30 cellular contexts compared by ENCODE assay signal in the genomic region with DNA sequence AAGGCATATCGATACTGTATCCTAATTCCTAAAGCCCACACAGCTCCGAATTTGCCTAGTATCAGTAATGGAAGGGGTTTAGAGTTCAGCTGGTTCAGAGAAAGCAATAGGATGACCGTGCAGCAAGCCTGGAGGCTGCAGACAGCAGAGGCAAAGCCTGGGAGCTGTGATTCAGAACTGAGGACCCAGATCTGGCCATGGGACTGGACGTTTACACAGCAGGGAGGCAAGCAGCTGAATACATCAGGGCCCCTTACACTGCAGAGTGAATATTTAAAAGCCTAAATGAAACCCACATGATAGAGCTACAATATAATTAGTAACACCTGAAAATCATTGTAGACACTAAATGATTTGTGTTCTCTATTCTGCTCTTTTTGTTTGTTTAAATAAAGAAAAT. TPM values are rescaled to one million over a fixed set of nuclear protein-coding genes. Genes with fewer than 3 reads are reported as not detected.
DNase-seq lines count a peak whose midpoint lies in the region; ATAC-seq, FAIRE-seq and TF ChIP-seq lines count a peak whose summit lies in the region.
"Had no signal": no experiment of that assay in that cellular context is flagged by ENCODE, and none has a peak within 500 bp of the region (broad histone marks: within the 10 kb centered on the region; RNA-seq: fewer than 3 reads in every experiment).

No MANE protein-coding gene starts in this region.

- no peak for TF ChIP-seq POLR2A in H54 (IDR thresholded peaks at IDR 0.05; ENCODE audit: low read depth, low read length)

- FAIRE-seq in H54 (lab: Jason Lieb, UNC) = peak; percentile 64
- FAIRE-seq: GM19239 had no signal

- no peaks in the 10 kb centered on the region for H3K36me3 ChIP-seq in neural progenitor cell
- H3K36me3 ChIP-seq in aorta (ENCODE audit: control insufficient read depth in 1 of 2, insufficient read depth in 2 of 2, low read length in 1 of 2) = no peaks in the 10 kb centered on the region
- H3K36me3 ChIP-seq in CD8-positive, alpha-beta T cell (ENCODE audit: insufficient read depth, low read length) = no peaks in the 10 kb centered on the region
- H3K36me3 ChIP-seq: ovary, thoracic aorta had no signal

- H3K4me1 ChIP-seq in neural progenitor cell (no peaks in the 10 kb centered on the region), aorta (ENCODE audit: control insufficient read depth in 1 of 2, insufficient read depth in 2 of 2, low read length in 2 of 2) (no peaks in the 10 kb centered on the region)
- no peaks in the 10 kb centered on the region for H3K4me1 ChIP-seq in CD8-positive, alpha-beta T cell (ENCODE audit: insufficient read depth, low read length)

- H3K36me3 Mint-ChIP-seq in neural progenitor cell = peaks cover 12% of the 10 kb centered on the region
- H3K36me3 Mint-ChIP-seq in CD8-positive, alpha-beta T cell = no peaks in the 10 kb centered on the region
- H3K36me3 Mint-ChIP-seq: activated naive CD8-positive, alpha-beta T cell treated with anti-CD3 and anti-CD28 coated beads, Interleukin-2, amount 10 ng/mL, durations not matched to agents 7 days and 5 days; T-cell had no signal

- H3K4me3 Mint-ChIP-seq in neural progenitor cell = no peak overlapping the region
- no peak overlapping the region for H3K4me3 Mint-ChIP-seq in CD8-positive, alpha-beta T cell
- H3K4me3 Mint-ChIP-seq: activated CD4-positive, alpha-beta T cell treated with anti-CD3 and anti-CD28 coated beads, Interleukin-2, amount 10 ng/mL, durations not matched to agents 24 days and 14 days; activated naive CD8-positive, alpha-beta T cell treated with anti-CD3 and anti-CD28 coated beads, Interleukin-2, amount 10 ng/mL, durations not matched to agents 7 days and 5 days; nephron progenitor cell; T-cell had no signal

- H3K9ac ChIP-seq in neural progenitor cell = no peak overlapping the region

- no peaks in the 10 kb centered on the region for H3K9me3 Mint-ChIP-seq in neural progenitor cell
- H3K9me3 Mint-ChIP-seq in CD8-positive, alpha-beta T cell = peaks cover 2% of the 10 kb centered on the region
- H3K9me3 Mint-ChIP-seq: activated CD4-positive, alpha-beta T cell treated with anti-CD3 and anti-CD28 coated beads, Interleukin-2, amount 10 ng/mL, durations not matched to agents 24 days and 14 days; activated naive CD8-positive, alpha-beta T cell treated with anti-CD3 and anti-CD28 coated beads, Interleukin-2, amount 10 ng/mL, durations not matched to agents 7 days and 5 days; nephron progenitor cell; T-cell had no signal

- H3K27ac ChIP-seq in neural progenitor cell (no peak overlapping the region), aorta (ENCODE audit: low read depth in 1 of 2, low read length in 2 of 2) (no peak overlapping the region)
- H3K27ac ChIP-seq in CD8-positive, alpha-beta T cell (ENCODE audit: low read depth, low read length) = no peak overlapping the region
- H3K27ac ChIP-seq: HL-60, ovary, thoracic aorta had no signal

- no peak for TF ChIP-seq CTCF in choroid plexus epithelial cell (conservative IDR thresholded peaks at IDR 0.05; ENCODE audit: low read depth, low read length)
- TF ChIP-seq CTCF in neural progenitor cell (IDR thresholded peaks at IDR 0.05) = no peak
- no peak for TF ChIP-seq CTCF in GM13976 (IDR thresholded peaks at IDR 0.05; ENCODE audit: borderline replicate concordance, control extremely low read depth, extremely low read depth, insufficient read depth, missing control alignments)
- TF ChIP-seq CTCF in CD8-positive, alpha-beta T cell (IDR thresholded peaks at IDR 0.05) = no peak

- DNase-seq in H54 (ENCODE audit: insufficient read length, low spot score) (peak; percentile 32), NCI-H2081 treated with DMSO at 0.1 percent for 48 hours (lab: John Stamatoyannopoulos, UW) (peak; percentile 58), choroid plexus epithelial cell (ENCODE audit: low read depth) (peak; percentile 75), neural progenitor cell (ENCODE audit: low spot score) (no peak), aorta (no peak), GM13976 (ENCODE audit: low spot score) (no peak)
- no peak for DNase-seq in CD8-positive, alpha-beta T cell
- DNase-seq: activated CD4-positive, alpha-beta T cell treated with anti-CD3 and anti-CD28 coated beads, Interleukin-2, amount 10 ng/mL, durations not matched to agents 24 days and 14 days; activated gamma-delta T cell; activated naive CD8-positive, alpha-beta T cell treated with anti-CD3 and anti-CD28 coated beads, Interleukin-2, amount 10 ng/mL, durations not matched to agents 7 days and 5 days; C1 segment of cervical spinal cord; Caco-2; DMS79; H7; hypothalamus; left cardiac atrium; NCI-H1694 treated with DMSO at 0.1 percent for 48 hours; NCI-H2171 treated with DMSO at 0.1 percent for 48 hours; NCI-H510A; nephron progenitor cell; OCI-M1; ovary; stimulated activated naive CD4-positive, alpha-beta T cell treated with Interleukin-2 at 50 U/mL for 16 hours; T-cell had no signal

- in situ Hi-C loops in GM13976 (cut with MboI; ENCODE audit: low sequenced_read_pairs, unreplicated experiment) = no loop called here

- 78 to 80% methylated on average over 4 of the region's 4 CpGs for WGBS in aorta, 2 donors

- CTCF ChIA-PET in CD8-positive, alpha-beta T cell (lab: Charles Lee) = no interaction called here

- ATAC-seq in aorta (ENCODE audit: low FRiP score) (no peak), GM19328 (IDR thresholded peaks at IDR 0.05; ENCODE audit: unreplicated experiment) (no peak)
- ATAC-seq in CD8-positive, alpha-beta T cell = no peak
- ATAC-seq: left cardiac atrium, T-cell had no signal

- no peak overlapping the region for H3K4me3 ChIP-seq in choroid plexus epithelial cell (ENCODE audit: low read depth, low read length)
- no peak overlapping the region for H3K4me3 ChIP-seq in neural progenitor cell
- H3K4me3 ChIP-seq in aorta (ENCODE audit: low read length in 2 of 2) = no peak overlapping the region
- no peak overlapping the region for H3K4me3 ChIP-seq in CD8-positive, alpha-beta T cell (ENCODE audit: low read depth, low read length)
- H3K4me3 ChIP-seq: ovary, thoracic aorta had no signal

- H2AFZ ChIP-seq in neural progenitor cell (replicated peaks) = no peak overlapping the region

- no peaks in the 10 kb centered on the region for H4K20me1 ChIP-seq in neural progenitor cell (ENCODE audit: low read depth)

- no peaks in the 10 kb centered on the region for H3K79me2 ChIP-seq in neural progenitor cell (ENCODE audit: low read depth)

- H3K27me3 Mint-ChIP-seq in neural progenitor cell (ENCODE audit: insufficient read depth, low read depth) = peaks cover 2% of the 10 kb centered on the region
- peaks cover 10% of the 10 kb centered on the region for H3K27me3 Mint-ChIP-seq in CD8-positive, alpha-beta T cell (ENCODE audit: low read depth)

- intact Hi-C loops in aorta (cut with DNase I) = no loop called here
- intact Hi-C loops in CD8-positive, alpha-beta T cell (cut with DNase I, micrococcal nuclease) = no loop called here

- H3K27ac Mint-ChIP-seq in neural progenitor cell = peak overlapping the region; percentile 40
- no peak overlapping the region for H3K27ac Mint-ChIP-seq in CD8-positive, alpha-beta T cell
- H3K27ac Mint-ChIP-seq: activated CD4-positive, alpha-beta T cell treated with anti-CD3 and anti-CD28 coated beads, Interleukin-2, amount 10 ng/mL, durations not matched to agents 24 days and 14 days; activated naive CD8-positive, alpha-beta T cell treated with anti-CD3 and anti-CD28 coated beads, Interleukin-2, amount 10 ng/mL, durations not matched to agents 7 days and 5 days; T-cell had no signal

- no peaks in the 10 kb centered on the region for H3F3A ChIP-seq in neural progenitor cell (ENCODE audit: low read depth)

- H3K4me1 Mint-ChIP-seq in neural progenitor cell = peaks cover 13% of the 10 kb centered on the region
- no peaks in the 10 kb centered on the region for H3K4me1 Mint-ChIP-seq in CD8-positive, alpha-beta T cell (ENCODE audit: low read depth)
- H3K4me1 Mint-ChIP-seq: activated CD4-positive, alpha-beta T cell treated with anti-CD3 and anti-CD28 coated beads, Interleukin-2, amount 10 ng/mL, durations not matched to agents 24 days and 14 days; activated naive CD8-positive, alpha-beta T cell treated with anti-CD3 and anti-CD28 coated beads, Interleukin-2, amount 10 ng/mL, durations not matched to agents 7 days and 5 days; T-cell had no signal

- H3K4me2 ChIP-seq in neural progenitor cell = no peak overlapping the region

- H3K27me3 ChIP-seq in neural progenitor cell (no peaks in the 10 kb centered on the region), aorta (ENCODE audit: control insufficient read depth in 1 of 2, insufficient read depth in 2 of 2, low read length in 1 of 2) (no peaks in the 10 kb centered on the region)
- no peaks in the 10 kb centered on the region for H3K27me3 ChIP-seq in CD8-positive, alpha-beta T cell (ENCODE audit: insufficient read depth, low read length)
- H3K27me3 ChIP-seq: ovary had no signal

- H3K9me3 ChIP-seq in neural progenitor cell (ENCODE audit: low read depth) (no peaks in the 10 kb centered on the region), aorta (ENCODE audit: control insufficient read depth, low read length) (no peaks in the 10 kb centered on the region)
- no peaks in the 10 kb centered on the region for H3K9me3 ChIP-seq in CD8-positive, alpha-beta T cell (ENCODE audit: low read length)
- H3K9me3 ChIP-seq: Caco-2, ovary, thoracic aorta had no signal

- POLR2A ChIA-PET in CD8-positive, alpha-beta T cell (lab: Charles Lee) = no interaction called here

RNA-seq across cellular contexts. Expression of gene ELOVL2, which starts 38.0 kb away (rescaled TPM):
- total RNA-seq in neural progenitor cell (ENCODE audit: low replicate concordance) (5.8 and 9.1 TPM in 2 replicates), aorta (1 to 10 TPM in 1 of 2 donors, under 1 TPM in 1; 0.81 to 1.5 TPM)
- polyA plus RNA-seq in aorta = not detected
- not detected for total RNA-seq in CD8-positive, alpha-beta T cell
- total RNA-seq: activated CD4-positive, alpha-beta T cell treated with anti-CD3 and anti-CD28 coated beads, Interleukin-2, amount 10 ng/mL, durations not matched to agents 24 days and 14 days; activated CD8-positive, alpha-beta memory T cell treated with anti-CD3 and anti-CD28 coated beads for 36 hours; activated naive CD8-positive, alpha-beta T cell treated with anti-CD3 and anti-CD28 coated beads, Interleukin-2, amount 10 ng/mL, durations not matched to agents 7 days and 5 days; Caco-2; lung microvascular endothelial cell had no signal

Comparison
In these comparisons a context has a peak if more than half of its experiments do, and no peak if none do; other contexts are left out.
1. DNase-seq: peak in H54 (single experiment), NCI-H2081 treated with DMSO at 0.1 percent for 48 hours (single experiment) and choroid plexus epithelial cell (single experiment); none in neural progenitor cell (single experiment), aorta (0 of 2), GM13976 (single experiment) and CD8-positive, alpha-beta T cell (0 of 7).